In the genomic region with DNA sequence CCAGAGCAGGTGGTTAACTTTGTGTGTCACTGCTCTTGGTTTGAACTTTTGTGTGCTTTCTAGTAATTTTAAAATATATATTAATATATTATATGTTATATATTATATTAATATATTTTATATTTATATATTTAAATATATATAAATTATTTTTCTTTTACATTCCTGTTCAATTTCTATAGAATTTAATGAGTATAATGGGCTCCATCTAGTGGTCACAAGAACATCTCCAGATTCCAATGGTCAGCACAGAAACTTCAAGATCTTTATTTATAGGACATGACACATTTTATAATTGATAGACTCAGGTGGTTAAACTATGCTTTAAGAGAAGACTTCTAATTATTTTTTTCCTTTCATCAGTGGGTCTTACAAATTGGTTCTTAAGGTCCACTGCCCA, we compare ENCODE assay signal across 8 cellular contexts. TPM values are rescaled to one million over a fixed set of nuclear protein-coding genes. Genes with fewer than 3 reads are reported as not detected.
A peak's percentile ranks its signal among the peaks of the same experiment; 100 is the strongest.
DNase-seq lines count a peak whose midpoint lies in the region; ATAC-seq, FAIRE-seq and TF ChIP-seq lines count a peak whose summit lies in the region.

No MANE protein-coding gene starts in this region.

- TF ChIP-seq EP300 in sigmoid colon (IDR thresholded peaks at IDR 0.05), result no peak

- H3K36me3 Mint-ChIP-seq in stimulated activated effector memory CD8-positive, alpha-beta T cell treated with anti-CD3 and anti-CD28 coated beads, Interleukin-12 subunit alpha, Interleukin-12 subunit beta, amount 100 ng/mL, for 72 hours, result peaks cover 20% of the 10 kb centered on the region

- H3K27me3 ChIP-seq in colonic mucosa (no peaks in the 10 kb centered on the region), pancreas (peaks cover 0 to 6% (median 0%) of the 10 kb centered on the region in 4 donors), sigmoid colon (peaks cover 0 to 4% (median 0%) of the 10 kb centered on the region in 3 donors)

- H3K4me1 Mint-ChIP-seq in stimulated activated effector memory CD8-positive, alpha-beta T cell treated with anti-CD3 and anti-CD28 coated beads, Interleukin-12 subunit alpha, Interleukin-12 subunit beta, amount 100 ng/mL, for 72 hours, result no peaks in the 10 kb centered on the region

- no peak for TF ChIP-seq POLR2A in sigmoid colon (IDR thresholded peaks at IDR 0.05)

- H3K4me1 ChIP-seq in colonic mucosa (no peaks in the 10 kb centered on the region), pancreas (no peaks in the 10 kb centered on the region), sigmoid colon (peaks cover 0 to 8% (median 0%) of the 10 kb centered on the region in 4 donors)

- no peaks in the 10 kb centered on the region for H3K36me3 ChIP-seq in colonic mucosa
- H3K36me3 ChIP-seq in pancreas, result no peaks in the 10 kb centered on the region
- H3K36me3 ChIP-seq in sigmoid colon, result no peaks in the 10 kb centered on the region

- no peak overlapping the region for H3K27ac Mint-ChIP-seq in stimulated activated effector memory CD8-positive, alpha-beta T cell treated with anti-CD3 and anti-CD28 coated beads, Interleukin-12 subunit alpha, Interleukin-12 subunit beta, amount 100 ng/mL, for 72 hours

- no peak overlapping the region for H3K4me3 ChIP-seq in colonic mucosa
- H3K4me3 ChIP-seq in pancreas, result no peak overlapping the region
- H3K4me3 ChIP-seq in sigmoid colon, result no peak overlapping the region

- H3K4me3 Mint-ChIP-seq in stimulated activated effector memory CD8-positive, alpha-beta T cell treated with anti-CD3 and anti-CD28 coated beads, Interleukin-12 subunit alpha, Interleukin-12 subunit beta, amount 100 ng/mL, for 72 hours, result no peak overlapping the region

- H3K9ac ChIP-seq in colonic mucosa (ENCODE audit: low read depth in 2 of 2, low read length in 2 of 2), result no peak overlapping the region

- ATAC-seq in pancreas (peak in 1 of 4 donors; percentile 50), HG03469 (IDR thresholded peaks at IDR 0.05; ENCODE audit: unreplicated experiment) (no peak), HG03571 (IDR thresholded peaks at IDR 0.05; ENCODE audit: unreplicated experiment) (no peak)
- ATAC-seq in stimulated activated effector memory CD8-positive, alpha-beta T cell treated with anti-CD3 and anti-CD28 coated beads, Interleukin-12 subunit alpha, Interleukin-12 subunit beta, amount 100 ng/mL, for 72 hours, result no peak

- H3K9me3 ChIP-seq in colonic mucosa (no peaks in the 10 kb centered on the region), pancreas (no peaks in the 10 kb centered on the region), sigmoid colon (no peaks in the 10 kb centered on the region)

- intact Hi-C loops in colonic mucosa (cut with DNase I), result loop anchor here (2.0 kb wide), 1 partner anchor 270 kb away; no protein-coding TSS in a partner anchor
- intact Hi-C loops in pancreas (cut with DNase I), result loop anchor here in 1 of 3 donors (5.0 kb wide), 1 partner anchor 274 kb away; no protein-coding TSS in a partner anchor
- intact Hi-C loops in sigmoid colon (cut with DNase I), result loop anchor here (1.0 to 5.0 kb wide), 3 partner anchors 36 to 271 kb away; no protein-coding TSS in a partner anchor

- DNase-seq in GM03348 (ENCODE audit: low spot score) (peak; percentile 49), NCI-H345 (lab: John Stamatoyannopoulos, UW) (peak; percentile 34), colonic mucosa (no peak), pancreas (no peak), sigmoid colon (no peak)
- DNase-seq in stimulated activated effector memory CD8-positive, alpha-beta T cell treated with anti-CD3 and anti-CD28 coated beads, Interleukin-12 subunit alpha, Interleukin-12 subunit beta, amount 100 ng/mL, for 72 hours (ENCODE audit: low spot score in 2 of 2), result no peak

- H3K9me3 Mint-ChIP-seq in stimulated activated effector memory CD8-positive, alpha-beta T cell treated with anti-CD3 and anti-CD28 coated beads, Interleukin-12 subunit alpha, Interleukin-12 subunit beta, amount 100 ng/mL, for 72 hours, result no peaks in the 10 kb centered on the region

- peak; percentile 99 for FAIRE-seq in pancreas (lab: Jason Lieb, UNC)

- H3K27ac ChIP-seq in colonic mucosa (no peak overlapping the region), pancreas (no peak overlapping the region), sigmoid colon (no peak overlapping the region)

- TF ChIP-seq CTCF in colonic mucosa (IDR thresholded peaks at IDR 0.05) (peak; percentile 25), pancreas (IDR thresholded peaks at IDR 0.05) (peak; percentile 17 to 34 (median 22)), sigmoid colon (IDR thresholded peaks at IDR 0.05) (peak in 2 of 4 experiments; percentile 9 to 37)

RNA-seq across cellular contexts. Expression of a gene that starts 39.1 kb away (rescaled TPM):
- total RNA-seq in colonic mucosa (under 1 TPM; 0.37 to 0.49 TPM), pancreas (under 1 TPM in 4 of 6 donors, not detected in 2; 0.06 to 0.43 (median 0.31) TPM), sigmoid colon (1 to 10 TPM in 1 of 4 donors, under 1 TPM in 3; 0.28 to 1.2 (median 0.52) TPM)
- polyA plus RNA-seq in pancreas (under 1 TPM; 0.30 to 0.68 TPM), sigmoid colon (under 1 TPM in 2 of 3 donors, not detected in 1; 0.46 to 0.96 TPM)

Comparison
In these comparisons a context has a peak if more than half of its experiments do, and no peak if none do; other contexts are left out.
1. DNase-seq: peak in GM03348 (single experiment) and NCI-H345 (single experiment); none in colonic mucosa (single experiment), pancreas (0 of 6), stimulated activated effector memory CD8-positive, alpha-beta T cell treated with anti-CD3 and anti-CD28 coated beads, Interleukin-12 subunit alpha, Interleukin-12 subunit beta, amount 100 ng/mL, for 72 hours (0 of 2) and sigmoid colon (single experiment).